Comparison of ENCODE assay signal across 11 cellular contexts in genomic region chr2:104844813-104845551, GRCh38. TPM values are rescaled to one million over a fixed set of nuclear protein-coding genes. Genes with fewer than 3 reads are reported as not detected.
DNase-seq lines count a peak whose midpoint lies in the region; ATAC-seq and TF ChIP-seq lines count a peak whose summit lies in the region.
"Had no signal": no experiment of that assay in that cellular context is flagged by ENCODE, and none has a peak within 500 bp of the region (broad histone marks: within the 10 kb centered on the region; RNA-seq: fewer than 3 reads in every experiment).

No MANE protein-coding gene starts in this region.

- H3K4me1 ChIP-seq in mesodermal cell (ENCODE audit: control insufficient read depth, insufficient read depth, low read length, poor library complexity, severe bottlenecking) = peaks cover 4% of the 10 kb centered on the region
- no peaks in the 10 kb centered on the region for H3K4me1 ChIP-seq in testis
- peaks cover 7% of the 10 kb centered on the region for H3K4me1 ChIP-seq in mucosa of descending colon (ENCODE audit: low read depth)

- no peak overlapping the region for H3K27ac ChIP-seq in mesodermal cell (ENCODE audit: low read depth, low read length, severe bottlenecking)
- no peak overlapping the region for H3K27ac ChIP-seq in testis

- TF ChIP-seq CTCF in GM13977 (IDR thresholded peaks at IDR 0.05; ENCODE audit: extremely low read depth, insufficient read depth, missing control alignments) = no peak
- TF ChIP-seq CTCF in astrocyte of the spinal cord (IDR thresholded peaks at IDR 0.05; ENCODE audit: low read depth, low read length) = no peak
- no peak for TF ChIP-seq CTCF in testis (IDR thresholded peaks at IDR 0.05)
- TF ChIP-seq CTCF in mucosa of descending colon (IDR thresholded peaks at IDR 0.05) = no peak

- H3K27me3 ChIP-seq in testis = no peaks in the 10 kb centered on the region

- in situ Hi-C loops in ACHN (cut with HindIII; ENCODE audit: low pct_ligation_motif_present, low pct_unique_long_range_greater_than_20kb, low sequenced_read_pairs) (no loop called here), GM13977 (cut with MboI; ENCODE audit: low pct_unique_long_range_greater_than_20kb, low sequenced_read_pairs, unreplicated experiment) (no loop called here), astrocyte of the spinal cord (cut with HindIII; ENCODE audit: low sequenced_read_pairs) (no loop called here)

- 0% methylated on average over 34 to 44 of the region's 55 CpGs for WGBS in mesodermal cell (ENCODE audit: insufficient coverage in 2 of 2), 2 experiments
- 1 to 4% methylated on average over 25 to 55 of the region's 55 CpGs for WGBS in testis, 2 donors

- ATAC-seq in GM21619 (IDR thresholded peaks at IDR 0.05; ENCODE audit: unreplicated experiment) = no peak
- no peak for ATAC-seq in mucosa of descending colon
- ATAC-seq: HCT116 had no signal

- H3K9me3 ChIP-seq in mesodermal cell (ENCODE audit: control insufficient read depth, low read length) = no peaks in the 10 kb centered on the region
- H3K9me3 ChIP-seq in testis = no peaks in the 10 kb centered on the region
- no peaks in the 10 kb centered on the region for H3K9me3 ChIP-seq in mucosa of descending colon

- intact Hi-C loops in testis (cut with DNase I; ENCODE audit: low total_unique reads) = no loop called here
- intact Hi-C loops in mucosa of descending colon (cut with DNase I, micrococcal nuclease) = no loop called here

- H3K4me3 ChIP-seq in astrocyte of the spinal cord (ENCODE audit: low read depth, low read length) (peak overlapping the region; percentile 47), mesodermal cell (ENCODE audit: extremely low read depth, insufficient read depth, low read length, poor library complexity, severe bottlenecking) (peak overlapping the region; percentile 17), testis (peak overlapping the region in 1 of 2 donors; percentile 45), mucosa of descending colon (no peak overlapping the region)

- no peak for TF ChIP-seq POLR2A in testis (IDR thresholded peaks at IDR 0.05)

- H3K36me3 ChIP-seq in mesodermal cell (ENCODE audit: control insufficient read depth, insufficient read depth, low read length) (no peaks in the 10 kb centered on the region), testis (ENCODE audit: low read depth, missing control alignments) (no peaks in the 10 kb centered on the region), mucosa of descending colon (ENCODE audit: low read depth) (no peaks in the 10 kb centered on the region)

- DNase-seq in ACHN = peak; percentile 60
- DNase-seq in GM13977 (ENCODE audit: low spot score) = peak; percentile 43
- peak; percentile 30 for DNase-seq in astrocyte of the spinal cord (ENCODE audit: low read depth, low spot score)
- no peak for DNase-seq in testis
- DNase-seq in mucosa of descending colon = no peak
- DNase-seq in dedifferentiated amniotic fluid mesenchymal stem cell (ENCODE audit: extremely low spot score) = no peak

RNA-seq across cellular contexts. Expression of gene POU3F3, which starts 8.9 kb away (rescaled TPM):
- polyA plus RNA-seq in mesodermal cell (2013, experiment 1 of 2) = 3.4 TPM
- 2.5 TPM for polyA plus RNA-seq in mesodermal cell (2013, experiment 2 of 2)
- total RNA-seq in testis (1 to 10 TPM in 1 of 2 donors, under 1 TPM in 1; 0.71 to 1.7 TPM), mucosa of descending colon (1 to 10 TPM in 1 of 3 donors, under 1 TPM in 2; 0.12 to 1.4 (median 0.14) TPM)
- polyA plus RNA-seq in testis (ENCODE audit: insufficient read depth, low read depth, low replicate concordance) = 0.96 TPM
- total RNA-seq: MCF 10A, pulmonary artery endothelial cell had no signal

Comparison
In these comparisons a context has a peak if more than half of its experiments do, and no peak if none do; other contexts are left out.
1. DNase-seq: peak in ACHN (single experiment), GM13977 (single experiment) and astrocyte of the spinal cord (single experiment); none in testis (single experiment), mucosa of descending colon (0 of 3) and dedifferentiated amniotic fluid mesenchymal stem cell (single experiment).